In the genomic region with DNA sequence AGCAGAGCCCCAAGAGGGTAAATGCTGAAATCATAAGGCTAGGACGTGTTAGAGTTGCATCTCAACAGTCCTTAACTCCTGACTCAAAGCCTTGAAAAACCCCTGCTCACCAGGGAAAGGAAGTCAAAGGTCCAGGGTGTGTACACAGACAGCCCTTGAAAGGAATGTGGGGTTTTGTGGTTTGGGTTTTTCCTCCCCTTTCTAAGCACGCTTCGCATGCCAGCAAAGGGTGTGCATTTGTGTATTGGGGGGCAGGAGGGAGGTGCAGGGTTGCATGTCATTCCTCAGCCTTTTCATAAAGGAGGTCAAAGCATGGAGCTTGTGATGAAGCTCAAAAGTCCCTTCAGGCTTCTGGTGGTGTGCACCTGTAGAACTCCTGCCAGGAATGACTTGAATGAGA, we compare ENCODE assay signal across 13 cellular contexts. TPM values are rescaled to one million over a fixed set of nuclear protein-coding genes. Genes with fewer than 3 reads are reported as not detected.
DNase-seq lines count a peak whose midpoint lies in the region; ATAC-seq and TF ChIP-seq lines count a peak whose summit lies in the region.
"Had no signal": no experiment of that assay in that cellular context is flagged by ENCODE, and none has a peak within 500 bp of the region (broad histone marks: within the 10 kb centered on the region; RNA-seq: fewer than 3 reads in every experiment).

No MANE protein-coding gene starts in this region.

- H3K9me3 Mint-ChIP-seq in T-helper 2 cell treated with Interferon-gamma antibody and Interleukin-4, amounts not matched to agents 5 μg/mL and 100 μg/mL, for 36 hours = no peaks in the 10 kb centered on the region

- TF ChIP-seq CTCF in MM.1S (IDR thresholded peaks at IDR 0.05; ENCODE audit: low read length) = no peak

- H3K4me3 Mint-ChIP-seq in T-helper 2 cell treated with Interferon-gamma antibody and Interleukin-4, amounts not matched to agents 5 μg/mL and 100 μg/mL, for 36 hours = peak overlapping the region; percentile 67
- H3K4me3 Mint-ChIP-seq: nephron progenitor cell had no signal

- H3K4me3 ChIP-seq in MM.1S (ENCODE audit: low read length) (no peak overlapping the region), skeletal muscle satellite cell (ENCODE audit: low read length) (peak overlapping the region; percentile 41)

- no peak for DNase-seq in T-helper 2 cell treated with Interferon-gamma antibody and Interleukin-4, amounts not matched to agents 5 μg/mL and 100 μg/mL, for 36 hours (ENCODE audit: low spot score)
- DNase-seq in T-helper 2 cell (no peak), MM.1S (peak; percentile 53), dedifferentiated amniotic fluid mesenchymal stem cell (ENCODE audit: extremely low spot score) (peak; percentile 62), NCI-H510A (lab: John Stamatoyannopoulos, UW) (no peak)
- DNase-seq: activated CD8-positive, alpha-beta memory T cell treated with anti-CD3 and anti-CD28 coated beads, Interleukin-2, amount 50 U/mL, for 4 hours; NCI-H2171; nephron progenitor cell; SK-N-SH; stimulated activated CD4-positive, alpha-beta T cell treated with anti-CD3 and anti-CD28 coated beads, Interleukin-4, amount 100 ng/mL, for 1 hour had no signal

- H3K27me3 ChIP-seq in MM.1S (replicated peaks; ENCODE audit: insufficient read depth, low read length) = no peaks in the 10 kb centered on the region
- H3K27me3 ChIP-seq in skeletal muscle satellite cell (ENCODE audit: control insufficient read depth, insufficient read depth, low read length) = peaks cover 5% of the 10 kb centered on the region

- no peaks in the 10 kb centered on the region for H3K9me2 ChIP-seq in MM.1S (replicated peaks; ENCODE audit: insufficient read depth, low read length)
- H3K9me2 ChIP-seq: SK-N-SH had no signal

- no peaks in the 10 kb centered on the region for H3K36me3 Mint-ChIP-seq in T-helper 2 cell treated with Interferon-gamma antibody and Interleukin-4, amounts not matched to agents 5 μg/mL and 100 μg/mL, for 36 hours (ENCODE audit: low read depth)

- H3K27ac Mint-ChIP-seq in T-helper 2 cell treated with Interferon-gamma antibody and Interleukin-4, amounts not matched to agents 5 μg/mL and 100 μg/mL, for 36 hours = no peak overlapping the region
- H3K27ac Mint-ChIP-seq: nephron progenitor cell had no signal

- H3F3A ChIP-seq in MM.1S (ENCODE audit: insufficient read depth, low read length) = peaks cover 14% of the 10 kb centered on the region

- H3K27ac ChIP-seq in MM.1S (ENCODE audit: low read length) = no peak overlapping the region

- H3K79me2 ChIP-seq in MM.1S (ENCODE audit: low read length) = no peaks in the 10 kb centered on the region

- H4K20me1 ChIP-seq in MM.1S (ENCODE audit: insufficient read depth, low read length) = no peaks in the 10 kb centered on the region

- peaks cover 43% of the 10 kb centered on the region for H3K4me1 ChIP-seq in MM.1S (ENCODE audit: low read length)
- H3K4me1 ChIP-seq in skeletal muscle satellite cell (ENCODE audit: control insufficient read depth, insufficient read depth, low read length) = peaks cover 15% of the 10 kb centered on the region

- no peaks in the 10 kb centered on the region for H3K9me3 ChIP-seq in MM.1S (replicated peaks; ENCODE audit: insufficient read depth, low read length)
- H3K9me3 ChIP-seq in skeletal muscle satellite cell (replicated peaks; ENCODE audit: low read length) = no peaks in the 10 kb centered on the region
- H3K9me3 ChIP-seq: SK-N-SH had no signal

- no peak overlapping the region for H3K9ac ChIP-seq in MM.1S (ENCODE audit: low read length)
- H3K9ac ChIP-seq in skeletal muscle satellite cell (ENCODE audit: low read depth, low read length) = peak overlapping the region; percentile 12
- H3K9ac ChIP-seq: SK-N-SH had no signal

- ATAC-seq in GM18498 (IDR thresholded peaks at IDR 0.05; ENCODE audit: unreplicated experiment) (no peak), HG03095 (IDR thresholded peaks at IDR 0.05; ENCODE audit: unreplicated experiment) (no peak)

- peaks cover 22% of the 10 kb centered on the region for H3K27me3 Mint-ChIP-seq in T-helper 2 cell treated with Interferon-gamma antibody and Interleukin-4, amounts not matched to agents 5 μg/mL and 100 μg/mL, for 36 hours (ENCODE audit: low read depth)

- peaks cover 27% of the 10 kb centered on the region for H3K4me1 Mint-ChIP-seq in T-helper 2 cell treated with Interferon-gamma antibody and Interleukin-4, amounts not matched to agents 5 μg/mL and 100 μg/mL, for 36 hours (ENCODE audit: low read depth)

- H3K36me3 ChIP-seq in MM.1S (replicated peaks; ENCODE audit: insufficient read depth, low read length) (no peaks in the 10 kb centered on the region), skeletal muscle satellite cell (ENCODE audit: insufficient read depth, low read length) (no peaks in the 10 kb centered on the region)

- no peak overlapping the region for H2AFZ ChIP-seq in MM.1S (ENCODE audit: low read length)

- H3K4me2 ChIP-seq in MM.1S (ENCODE audit: low read depth, low read length) = peak overlapping the region; percentile 46
- peak overlapping the region; percentile 51 for H3K4me2 ChIP-seq in skeletal muscle satellite cell (ENCODE audit: low read length)
- H3K4me2 ChIP-seq: SK-N-SH had no signal

RNA-seq across cellular contexts. Expression of a gene that starts 17.3 kb away (rescaled TPM):
- 3.3 and 7.6 TPM in 2 replicates for total RNA-seq in skeletal muscle satellite cell (2012; rRNA removed)

Comparison
In these comparisons a context has a peak if more than half of its experiments do, and no peak if none do; other contexts are left out.
1. DNase-seq: peak in MM.1S (single experiment) and dedifferentiated amniotic fluid mesenchymal stem cell (single experiment); none in T-helper 2 cell treated with Interferon-gamma antibody and Interleukin-4, amounts not matched to agents 5 μg/mL and 100 μg/mL, for 36 hours (single experiment), T-helper 2 cell (0 of 5) and NCI-H510A (single experiment).